ENCODE assay signal across 24 cellular contexts in genomic region chr2:55399815-55400214, GRCh38.
"Had no signal": no experiment of that assay in that cellular context is flagged by ENCODE, and none has a peak within 500 bp of the region (broad histone marks: within the 10 kb centered on the region; RNA-seq: fewer than 3 reads in every experiment).

No MANE protein-coding gene starts in this region.

- H3K36me3 Mint-ChIP-seq: activated naive CD4-positive, alpha-beta T cell treated with anti-CD3 and anti-CD28 coated beads, Interleukin-2, amount 50 U/mL, for 72 hours had no signal

- H3K27me3 Mint-ChIP-seq: activated CD8-positive, alpha-beta T cell treated with anti-CD3 and anti-CD28 coated beads for 36 hours; activated naive CD8-positive, alpha-beta T cell treated with anti-CD3 and anti-CD28 coated beads, Interleukin-2, amount 50 U/mL, for 24 hours; brain; T-cell had no signal

- H3K4me3 ChIP-seq: K562 had no signal

- DNase-seq: activated CD4-positive, alpha-beta T cell treated with anti-CD3 and anti-CD28 coated beads, Interleukin-2, amount 50 U/mL, for 1 hour; activated CD4-positive, CD25-positive, alpha-beta regulatory T cell; activated CD8-positive, alpha-beta memory T cell treated with anti-CD3 and anti-CD28 coated beads, Interleukin-2, amount 50 U/mL, for 48 hours; activated CD8-positive, alpha-beta T cell treated with anti-CD3 and anti-CD28 coated beads for 36 hours; activated effector memory CD4-positive, alpha-beta T cell treated with Interleukin-2 at 50 U/mL for 16 hours; activated naive CD4-positive, alpha-beta T cell; activated naive CD8-positive, alpha-beta T cell treated with anti-CD3 and anti-CD28 coated beads, Interleukin-2, amount 50 U/mL, for 24 hours; activated T-cell treated with anti-CD3 and anti-CD28 coated beads, Interleukin-2, amount 50 U/mL, for 1 hour; amniotic stem cell; Karpas-422; NCI-H1930; NCI-H226; NCI-H526; OCI-M1; SHP77 treated with DMSO at 0.1 percent for 48 hours; T-cell; T-helper 2 cell; T1000 had no signal

- H3K9me3 Mint-ChIP-seq: activated CD8-positive, alpha-beta T cell treated with anti-CD3 and anti-CD28 coated beads for 36 hours; activated naive CD4-positive, alpha-beta T cell treated with anti-CD3 and anti-CD28 coated beads, Interleukin-2, amount 50 U/mL, for 72 hours; activated naive CD8-positive, alpha-beta T cell treated with anti-CD3 and anti-CD28 coated beads, Interleukin-2, amount 50 U/mL, for 24 hours; activated T-helper 1 cell treated with anti-CD3 and anti-CD28 coated beads, Interleukin-12 subunit alpha, Interleukin-12 subunit beta, Interleukin-2, Interleukin-4 antibody, amounts not matched to agents 30 ng/mL and 10 ng/mL and 1 ng/mL, durations not matched to agents 14 hours and 24 hours and 36 hours; T-cell had no signal

- H3K4me3 Mint-ChIP-seq: activated CD8-positive, alpha-beta T cell treated with anti-CD3 and anti-CD28 coated beads for 36 hours; activated naive CD8-positive, alpha-beta T cell treated with anti-CD3 and anti-CD28 coated beads, Interleukin-2, amount 50 U/mL, for 24 hours; activated T-helper 1 cell treated with anti-CD3 and anti-CD28 coated beads, Interleukin-12 subunit alpha, Interleukin-12 subunit beta, Interleukin-2, Interleukin-4 antibody, amounts not matched to agents 30 ng/mL and 10 ng/mL and 1 ng/mL, durations not matched to agents 14 hours and 24 hours and 36 hours; T-cell had no signal

- FAIRE-seq: astrocyte, K562 had no signal

- ATAC-seq: activated CD8-positive, alpha-beta T cell treated with anti-CD3 and anti-CD28 coated beads for 36 hours; activated naive CD4-positive, alpha-beta T cell treated with anti-CD3 and anti-CD28 coated beads, Interleukin-2, amount 50 U/mL, for 72 hours; activated naive CD8-positive, alpha-beta T cell treated with anti-CD3 and anti-CD28 coated beads, Interleukin-2, amount 50 U/mL, for 24 hours; K562; T-cell had no signal

- H3K27ac ChIP-seq: VCaP had no signal

- H3K4me1 Mint-ChIP-seq: activated naive CD8-positive, alpha-beta T cell treated with anti-CD3 and anti-CD28 coated beads, Interleukin-2, amount 50 U/mL, for 24 hours; T-cell had no signal

- H3K27ac Mint-ChIP-seq: activated CD8-positive, alpha-beta T cell treated with anti-CD3 and anti-CD28 coated beads for 36 hours; activated naive CD4-positive, alpha-beta T cell treated with anti-CD3 and anti-CD28 coated beads, Interleukin-2, amount 50 U/mL, for 72 hours; activated naive CD8-positive, alpha-beta T cell treated with anti-CD3 and anti-CD28 coated beads, Interleukin-2, amount 50 U/mL, for 24 hours; activated T-helper 1 cell treated with anti-CD3 and anti-CD28 coated beads, Interleukin-12 subunit alpha, Interleukin-12 subunit beta, Interleukin-2, Interleukin-4 antibody, amounts not matched to agents 30 ng/mL and 10 ng/mL and 1 ng/mL, durations not matched to agents 14 hours and 24 hours and 36 hours; T-cell had no signal
